Comparison of ENCODE assay signal across 11 cellular contexts in genomic region chr17:75430159-75430748, GRCh38. TPM values are rescaled to one million over a fixed set of nuclear protein-coding genes. Genes with fewer than 3 reads are reported as not detected.
A peak's percentile ranks its signal among the peaks of the same experiment; 100 is the strongest.
DNase-seq lines count a peak whose midpoint lies in the region; ATAC-seq and TF ChIP-seq lines count a peak whose summit lies in the region.
"Had no signal": no experiment of that assay in that cellular context is flagged by ENCODE, and none has a peak within 500 bp of the region (broad histone marks: within the 10 kb centered on the region; RNA-seq: fewer than 3 reads in every experiment).

No MANE protein-coding gene starts in this region.

- H3K27me3 Mint-ChIP-seq in osteocyte (ENCODE audit: unreplicated experiment) = no peaks in the 10 kb centered on the region
- peaks cover 0 to 9% of the 10 kb centered on the region in 2 donors for H3K27me3 Mint-ChIP-seq in CD4-positive, alpha-beta memory T cell
- H3K27me3 Mint-ChIP-seq in T-cell = peaks cover 3 to 4% of the 10 kb centered on the region in 2 donors

- H3K36me3 ChIP-seq in BLaER1 treated with 17β-estradiol and CSF1 and Interleukin-3, amounts not matched to agents 10 nM and 100 nM = no peaks in the 10 kb centered on the region
- no peaks in the 10 kb centered on the region for H3K36me3 ChIP-seq in CD4-positive, alpha-beta memory T cell (ENCODE audit: insufficient read depth, low read length)
- H3K36me3 ChIP-seq: upper lobe of left lung had no signal

- H3K27ac ChIP-seq in BLaER1 treated with 17β-estradiol and CSF1 and Interleukin-3, amounts not matched to agents 10 nM and 100 nM = peak overlapping the region in 10 of 11 experiments; percentile 80 to 90 (median 84); a peak in 16 of 22 replicates
- no peak overlapping the region for H3K27ac ChIP-seq in CD4-positive, alpha-beta memory T cell (ENCODE audit: low read depth, low read length)

- H3K4me3 Mint-ChIP-seq in osteocyte (ENCODE audit: unreplicated experiment) (peak overlapping the region; percentile 59), T-cell (no peak overlapping the region)
- no peak overlapping the region for H3K4me3 Mint-ChIP-seq in CD4-positive, alpha-beta memory T cell

- CTCF ChIA-PET in CD4-positive, alpha-beta memory T cell (lab: Charles Lee; ENCODE audit: partially characterized antibody) = interaction anchor here (1.2 to 5.4 kb wide), 4 partner anchors 25 to 203 kb away, joined by 4 to 25 read pairs (median 13); partner anchors contain the start of genes SMIM5, TMEM94 and TSEN54
- CTCF ChIA-PET in T-cell (lab: Charles Lee) = interaction anchor here in 1 of 2 donors (1.1 kb wide), 1 partner anchor 319 kb away, joined by 3 read pairs; no protein-coding TSS in a partner anchor

- H3K4me3 ChIP-seq in BLaER1 treated with 17β-estradiol and CSF1 and Interleukin-3, amounts not matched to agents 10 nM and 100 nM = no peak overlapping the region
- H3K4me3 ChIP-seq in CD4-positive, alpha-beta memory T cell (ENCODE audit: low read length in 2 of 2) = no peak overlapping the region
- H3K4me3 ChIP-seq: upper lobe of left lung had no signal

- intact Hi-C loops in CD4-positive, alpha-beta memory T cell (cut with micrococcal nuclease) = no loop called here

- H3K9me3 ChIP-seq in BLaER1 treated with 17β-estradiol and CSF1 and Interleukin-3, amounts not matched to agents 10 nM and 100 nM (replicated peaks in 1 of 11) = no peaks in the 10 kb centered on the region; a peak in 2 of 22 replicates
- H3K9me3 ChIP-seq in CD4-positive, alpha-beta memory T cell (ENCODE audit: control insufficient read depth in 1 of 2, low read length in 2 of 2) = no peaks in the 10 kb centered on the region
- H3K9me3 ChIP-seq: upper lobe of left lung had no signal

- H3K9ac ChIP-seq in BLaER1 treated with 17β-estradiol and CSF1 and Interleukin-3, amounts not matched to agents 10 nM and 100 nM = peak overlapping the region in 10 of 11 experiments; percentile 1 to 71 (median 39); a peak in 10 of 22 replicates

- H3K27me3 ChIP-seq in BLaER1 treated with 17β-estradiol and CSF1 and Interleukin-3, amounts not matched to agents 10 nM and 100 nM = no peaks in the 10 kb centered on the region
- H3K27me3 ChIP-seq in CD4-positive, alpha-beta memory T cell (ENCODE audit: insufficient read depth, low read length) = no peaks in the 10 kb centered on the region
- H3K27me3 ChIP-seq: upper lobe of left lung had no signal

- H3K4me1 Mint-ChIP-seq in osteocyte (ENCODE audit: unreplicated experiment) = peaks cover 41% of the 10 kb centered on the region
- H3K4me1 Mint-ChIP-seq in CD4-positive, alpha-beta memory T cell = peaks cover 10 to 19% (median 14%) of the 10 kb centered on the region in 4 donors
- H3K4me1 Mint-ChIP-seq in T-cell = peaks cover 12 to 16% (median 14%) of the 10 kb centered on the region in 3 donors

- H4K20me1 ChIP-seq in BLaER1 treated with 17β-estradiol and CSF1 and Interleukin-3, amounts not matched to agents 10 nM and 100 nM = no peaks in the 10 kb centered on the region

- peak; percentile 79 for DNase-seq in NCI-H226
- DNase-seq in fibroblast of gingiva (ENCODE audit: low read depth) = peak; percentile 60
- peak; percentile 85 for DNase-seq in osteocyte (ENCODE audit: extremely low spot score, unreplicated experiment)
- DNase-seq in CD4-positive, alpha-beta memory T cell = no peak
- no peak for DNase-seq in T-cell
- DNase-seq: activated T-cell treated with anti-CD3 and anti-CD28 coated beads, Interleukin-2, amount 50 U/mL, for 1 hour; erythroblast; upper lobe of left lung had no signal

- H3K9me3 Mint-ChIP-seq in osteocyte (ENCODE audit: unreplicated experiment) (no peaks in the 10 kb centered on the region), T-cell (no peaks in the 10 kb centered on the region)
- no peaks in the 10 kb centered on the region for H3K9me3 Mint-ChIP-seq in CD4-positive, alpha-beta memory T cell

- TF ChIP-seq CTCF in osteocyte (IDR thresholded peaks at IDR 0.05) = peak; percentile 47

- H3K27ac Mint-ChIP-seq in osteocyte (ENCODE audit: unreplicated experiment) = peak overlapping the region; percentile 93
- H3K27ac Mint-ChIP-seq in CD4-positive, alpha-beta memory T cell = peak overlapping the region in 1 of 7 donors; percentile 47
- no peak overlapping the region for H3K27ac Mint-ChIP-seq in T-cell

- H3K36me3 Mint-ChIP-seq in osteocyte (ENCODE audit: unreplicated experiment) (no peaks in the 10 kb centered on the region), T-cell (no peaks in the 10 kb centered on the region)
- no peaks in the 10 kb centered on the region for H3K36me3 Mint-ChIP-seq in CD4-positive, alpha-beta memory T cell

- peaks cover 47 to 97% (median 92%) of the 10 kb centered on the region in 10 experiments for H3K4me1 ChIP-seq in BLaER1 treated with 17β-estradiol and CSF1 and Interleukin-3, amounts not matched to agents 10 nM and 100 nM
- H3K4me1 ChIP-seq in CD4-positive, alpha-beta memory T cell (ENCODE audit: insufficient read depth, low read length) = peaks cover 14% of the 10 kb centered on the region

- H3K4me2 ChIP-seq in BLaER1 treated with 17β-estradiol and CSF1 and Interleukin-3, amounts not matched to agents 10 nM and 100 nM = peak overlapping the region; percentile 6 to 90 (median 75); a peak in 21 of 22 replicates

- POLR2A ChIA-PET in CD4-positive, alpha-beta memory T cell (lab: Charles Lee; ENCODE audit: partially characterized antibody) = interaction anchor here (1.2 to 1.8 kb wide), 2 partner anchors 26 to 86 kb away, joined by 5 read pairs; partner anchors contain the start of genes TMEM94 and TSEN54
- POLR2A ChIA-PET in T-cell (lab: Charles Lee) = no interaction called here

- ATAC-seq in GM19397 (IDR thresholded peaks at IDR 0.05; ENCODE audit: unreplicated experiment) (no peak), HG02610 (IDR thresholded peaks at IDR 0.05; ENCODE audit: unreplicated experiment) (no peak), T-cell (replicated peaks in 1 of 4) (no peak)

RNA-seq across cellular contexts. Expression of gene GRB2, which starts 24.8 kb away (rescaled TPM):
- total RNA-seq in osteocyte (59.1 and 61.8 TPM in 2 replicates), T-cell (100 to 1,000 TPM; 103 to 133 (median 130) TPM)
- 100 to 1,000 TPM; 131 to 133 TPM for total RNA-seq in CD4-positive, alpha-beta memory T cell
- 100 to 1,000 TPM; 129 to 155 TPM for polyA plus RNA-seq in CD4-positive, alpha-beta memory T cell

RNA-seq across cellular contexts. Expression of gene TMEM94, which starts 26.2 kb away (rescaled TPM):
- total RNA-seq in osteocyte (71.2 and 78.4 TPM in 2 replicates), T-cell (100 to 1,000 TPM in 3 of 5 donors, 10 to 100 TPM in 2; 78.5 to 125 (median 105) TPM)
- total RNA-seq in CD4-positive, alpha-beta memory T cell = 100 to 1,000 TPM; 109 TPM
- polyA plus RNA-seq in CD4-positive, alpha-beta memory T cell = 10 to 100 TPM in 1 of 2 donors, 1 to 10 TPM in 1; 3.9 to 18.0 TPM

Comparison
In these comparisons a context has a peak if more than half of its experiments do, and no peak if none do; other contexts are left out.
1. DNase-seq: peak in NCI-H226 (single experiment), fibroblast of gingiva (single experiment) and osteocyte (single experiment); none in CD4-positive, alpha-beta memory T cell (0 of 5) and T-cell (0 of 34).